ENCODE assay signal across 10 cellular contexts in genomic region chr3:72889310-72890165, GRCh38. TPM values are rescaled to one million over a fixed set of nuclear protein-coding genes. Genes with fewer than 3 reads are reported as not detected.
DNase-seq lines count a peak whose midpoint lies in the region; ATAC-seq and TF ChIP-seq lines count a peak whose summit lies in the region.
"Had no signal": no experiment of that assay in that cellular context is flagged by ENCODE, and none has a peak within 500 bp of the region (broad histone marks: within the 10 kb centered on the region; RNA-seq: fewer than 3 reads in every experiment).

No MANE protein-coding gene starts in this region.

- H3K9me3 ChIP-seq in heart right ventricle: no peaks in the 10 kb centered on the region
- no peaks in the 10 kb centered on the region for H3K9me3 ChIP-seq in uterus
- H3K9me3 ChIP-seq: BLaER1 treated with 17β-estradiol and CSF1 and Interleukin-3, amounts not matched to agents 10 nM and 100 nM; left lung had no signal

- peak overlapping the region in 6 of 10 donors; percentile 52 to 70 (median 62) for H3K4me3 Mint-ChIP-seq in naive thymus-derived CD8-positive, alpha-beta T cell

- H3K27ac ChIP-seq in heart right ventricle: peak overlapping the region in 9 of 10 donors; percentile 51 to 82 (median 64)
- peak overlapping the region; percentile 74 to 90 for H3K27ac ChIP-seq in coronary artery
- peak overlapping the region; percentile 92 for H3K27ac ChIP-seq in uterus
- H3K27ac ChIP-seq: BLaER1 treated with 17β-estradiol and CSF1 and Interleukin-3, amounts not matched to agents 10 nM and 100 nM had no signal

- H3K27ac Mint-ChIP-seq in naive thymus-derived CD8-positive, alpha-beta T cell: no peak overlapping the region

- TF ChIP-seq POLR2A in uterus (IDR thresholded peaks at IDR 0.05): no peak

- ATAC-seq in heart right ventricle (no peak), left cardiac atrium (no peak), HG02885 (IDR thresholded peaks at IDR 0.05; ENCODE audit: poor library complexity, unreplicated experiment) (no peak), HG03342 (IDR thresholded peaks at IDR 0.05; ENCODE audit: unreplicated experiment) (no peak), HG03469 (IDR thresholded peaks at IDR 0.05; ENCODE audit: unreplicated experiment) (no peak)
- no peak for ATAC-seq in naive thymus-derived CD8-positive, alpha-beta T cell

- H3K36me3 ChIP-seq in heart right ventricle (no peaks in the 10 kb centered on the region), uterus (no peaks in the 10 kb centered on the region)
- H3K36me3 ChIP-seq: BLaER1 treated with 17β-estradiol and CSF1 and Interleukin-3, amounts not matched to agents 10 nM and 100 nM; left lung had no signal

- peaks cover 15 to 22% (median 15%) of the 10 kb centered on the region in 4 donors for H3K4me1 Mint-ChIP-seq in naive thymus-derived CD8-positive, alpha-beta T cell

- intact Hi-C loops in heart right ventricle (cut with DNase I) (no loop called here), left cardiac atrium (cut with DNase I) (loop anchor here in 1 of 2 donors (5.0 kb wide), 1 partner anchor 37 kb away; no protein-coding TSS in a partner anchor), uterus (cut with DNase I; ENCODE audit: low total_unique reads) (no loop called here)

- DNase-seq in heart right ventricle: no peak
- no peak for DNase-seq in left cardiac atrium
- no peak for DNase-seq in coronary artery (ENCODE audit: low spot score)
- no peak for DNase-seq in naive thymus-derived CD8-positive, alpha-beta T cell
- DNase-seq in uterus: no peak
- DNase-seq: left lung had no signal

- peak overlapping the region in 8 of 10 donors; percentile 10 to 59 (median 56) for H3K4me3 ChIP-seq in heart right ventricle
- peak overlapping the region; percentile 76 for H3K4me3 ChIP-seq in coronary artery
- H3K4me3 ChIP-seq in uterus: peak overlapping the region in 1 of 2 donors; percentile 57

- WGBS in heart right ventricle, 2 donors: 75 to 82% methylated on average over 13 of the region's 13 CpGs

- H3K27me3 Mint-ChIP-seq in naive thymus-derived CD8-positive, alpha-beta T cell: peaks cover 37 to 71% (median 70%) of the 10 kb centered on the region in 5 donors

- H3K4me1 ChIP-seq in heart right ventricle (peaks cover 0 to 54% (median 36%) of the 10 kb centered on the region in 9 donors), uterus (peaks cover 0 to 4% of the 10 kb centered on the region in 2 donors)

- peaks cover 0 to 4% (median 3%) of the 10 kb centered on the region in 3 donors for H3K36me3 Mint-ChIP-seq in naive thymus-derived CD8-positive, alpha-beta T cell

- H3K9me3 Mint-ChIP-seq in naive thymus-derived CD8-positive, alpha-beta T cell: peaks cover 0 to under 1% (median 0%) of the 10 kb centered on the region in 9 donors

- TF ChIP-seq CTCF in heart right ventricle (IDR thresholded peaks at IDR 0.05) (no peak), coronary artery (IDR thresholded peaks at IDR 0.05) (no peak), uterus (IDR thresholded peaks at IDR 0.05) (no peak)

- H3K27me3 ChIP-seq in heart right ventricle: peaks cover 0 to 48% (median 0%) of the 10 kb centered on the region in 7 donors
- no peaks in the 10 kb centered on the region for H3K27me3 ChIP-seq in uterus

- POLR2A ChIA-PET in naive thymus-derived CD8-positive, alpha-beta T cell (lab: Charles Lee): no interaction called here

RNA-seq across cellular contexts. Expression of gene GXYLT2, which starts 1.7 kb away (rescaled TPM):
- total RNA-seq in heart right ventricle: 10 to 100 TPM; 10.3 to 26.7 (median 14.6) TPM
- 1 to 10 TPM; 1.5 to 2.2 TPM for polyA plus RNA-seq in heart right ventricle
- total RNA-seq in left cardiac atrium: 10 to 100 TPM; 26.3 to 27.4 TPM
- total RNA-seq in naive thymus-derived CD8-positive, alpha-beta T cell: not detected
- not detected for polyA plus RNA-seq in naive thymus-derived CD8-positive, alpha-beta T cell
- 10 to 100 TPM in 3 of 4 donors, 1 to 10 TPM in 1; 1.3 to 74.1 (median 18.5) TPM for total RNA-seq in uterus

RNA-seq across cellular contexts. Expression of gene SHQ1, which starts 41.3 kb away (rescaled TPM):
- total RNA-seq in heart right ventricle (10 to 100 TPM; 13.9 to 24.0 (median 19.7) TPM), left cardiac atrium (10 to 100 TPM; 16.2 to 21.8 TPM), uterus (10 to 100 TPM in 2 of 4 donors, 1 to 10 TPM in 2; 8.2 to 30.9 (median 19.2) TPM)
- polyA plus RNA-seq in heart right ventricle: 10 to 100 TPM in 1 of 2 donors, 1 to 10 TPM in 1; 8.0 to 14.3 TPM
- total RNA-seq in naive thymus-derived CD8-positive, alpha-beta T cell: 10 to 100 TPM; 23.4 to 26.4 TPM
- polyA plus RNA-seq in naive thymus-derived CD8-positive, alpha-beta T cell: 10 to 100 TPM; 14.8 to 22.7 (median 16.5) TPM
